In genomic region chr12:120539303-120539702, GRCh38 we compare ENCODE assay signal across 11 cellular contexts. TPM values are rescaled to one million over a fixed set of nuclear protein-coding genes. Genes with fewer than 3 reads are reported as not detected.
DNase-seq lines count a peak whose midpoint lies in the region; ATAC-seq, FAIRE-seq and TF ChIP-seq lines count a peak whose summit lies in the region.
"Had no signal": no experiment of that assay in that cellular context is flagged by ENCODE, and none has a peak within 500 bp of the region (broad histone marks: within the 10 kb centered on the region; RNA-seq: fewer than 3 reads in every experiment).

No MANE protein-coding gene starts in this region.

- H3K27ac ChIP-seq in GM12878 (ENCODE audit: control insufficient read depth, insufficient read depth), result no peak overlapping the region
- peak overlapping the region; percentile 76 to 77 for H3K27ac ChIP-seq in left lung
- peak overlapping the region; percentile 39 to 92 for H3K27ac ChIP-seq in uterus
- H3K27ac ChIP-seq: neural progenitor cell had no signal

- peaks cover 5% of the 10 kb centered on the region; the same call in 1 of the 2 replicates for H4K20me1 ChIP-seq in GM12878 (ENCODE audit: control insufficient read depth, insufficient read depth)

- TF ChIP-seq POLR2A in GM12878 (IDR thresholded peaks at IDR 0.05; ENCODE audit: low read depth, low read length) (no peak), uterus (IDR thresholded peaks at IDR 0.05) (no peak)

- no peak for TF ChIP-seq RAD21 in GM12878 (IDR thresholded peaks at IDR 0.05; ENCODE audit: insufficient read depth, low read depth, low read length)

- H3K4me1 ChIP-seq in GM12878 (ENCODE audit: control insufficient read depth, insufficient read depth, low read length) (peaks cover 21% of the 10 kb centered on the region), left lung (peaks cover 44 to 93% of the 10 kb centered on the region in 2 donors), uterus (peaks cover 15 to 17% of the 10 kb centered on the region in 2 donors)

- CTCF ChIA-PET in GM12878 (lab: Yijun Ruan, JAX), result interaction anchor here (0.9 to 2.4 kb wide), 4 partner anchors 10 to 108 kb away, joined by 3 to 10 read pairs (median 5); partner anchors contain the start of genes COQ5 and POP5

- peak; percentile 23 for DNase-seq in stimulated activated CD4-positive, alpha-beta T cell treated with anti-CD3 and anti-CD28 coated beads, Interleukin-1b, Interleukin-23, amount 100 ng/mL, for 48 hours
- DNase-seq in stimulated activated CD4-positive, alpha-beta T cell treated with anti-CD3 and anti-CD28 coated beads, Interleukin-2, amount 100 ng/mL, for 24 hours, result no peak
- DNase-seq in GM12878 (ENCODE audit: low read depth, low spot score) (no peak), left lung (no peak), uterus (no peak), ureter (ENCODE audit: low spot score) (no peak), NCI-H1105 treated with DMSO at 0.1 percent for 48 hours (lab: John Stamatoyannopoulos, UW) (no peak)
- DNase-seq: NCI-H1930 had no signal

- no peak overlapping the region for H2AFZ ChIP-seq in GM12878 (ENCODE audit: control insufficient read depth, low read depth, low read length)
- H2AFZ ChIP-seq: neural progenitor cell had no signal

- POLR2A ChIA-PET in GM12878 (lab: Charles Lee), result interaction anchor here (0.6 to 1.3 kb wide), 4 partner anchors 11 to 547 kb away, joined by 3 to 11 read pairs (median 6); partner anchors contain the start of gene COQ5

- TF ChIP-seq EP300 in GM12878 (IDR thresholded peaks at IDR 0.05; ENCODE audit: borderline replicate concordance in 1 of 2, control insufficient read depth in 1 of 2, low read depth in 2 of 2, low read length in 2 of 2), result no peak

- 0 out of 3 replicates have a peak, but pooled peaks have one; percentile 6 for ATAC-seq in GM12878
- ATAC-seq in left lung, result no peak
- ATAC-seq in GM21526 (IDR thresholded peaks at IDR 0.05; ENCODE audit: low FRiP score, unreplicated experiment), result no peak
- ATAC-seq: activated naive CD4-positive, alpha-beta T cell treated with anti-CD3 and anti-CD28 coated beads, Interleukin-2, amount 50 U/mL, for 72 hours had no signal

- no TSS peak for BruUV-seq in GM12878 (replicated peaks; lab: Mats Ljungman, UMichigan)

- no peaks in the 10 kb centered on the region for H3K9me3 ChIP-seq in GM12878 (replicated peaks; ENCODE audit: control insufficient read depth, insufficient read depth, low read length)
- no peaks in the 10 kb centered on the region for H3K9me3 ChIP-seq in left lung
- H3K9me3 ChIP-seq in uterus, result no peaks in the 10 kb centered on the region

- intact Hi-C loops in GM12878 (cut with micrococcal nuclease; ENCODE audit: unreplicated experiment) (no loop called here), left lung (cut with DNase I) (no loop called here), uterus (cut with DNase I; ENCODE audit: low total_unique reads) (no loop called here)

- H3K9ac ChIP-seq in GM12878 (ENCODE audit: control insufficient read depth, insufficient read depth, low read length), result no peak overlapping the region

- H3K4me2 ChIP-seq in GM12878 (ENCODE audit: control insufficient read depth, insufficient read depth), result peak overlapping the region; percentile 78
- H3K4me2 ChIP-seq: neural progenitor cell had no signal

- SMC1A ChIA-PET in GM12878 (lab: Charles Lee; ENCODE audit: uncharacterized antibody, unreplicated experiment), result interaction anchor here (0.7 to 1.7 kb wide), 5 partner anchors 21 to 110 kb away, joined by 3 to 4 read pairs (median 3); no protein-coding TSS in a partner anchor

- H3K4me3 ChIP-seq in GM12878 (peak overlapping the region; percentile 70), left lung (peak overlapping the region in 1 of 2 donors; percentile 99), uterus (no peak overlapping the region)
- H3K4me3 ChIP-seq: neural progenitor cell had no signal

- H3K79me2 ChIP-seq in GM12878 (ENCODE audit: control insufficient read depth, insufficient read depth, low read length), result peaks cover 87% of the 10 kb centered on the region

- H3K27me3 ChIP-seq in GM12878 (replicated peaks in 1 of 2; ENCODE audit: control insufficient read depth in 2 of 2, insufficient read depth in 2 of 2, low read length in 1 of 2) (no peaks in the 10 kb centered on the region), left lung (no peaks in the 10 kb centered on the region), uterus (no peaks in the 10 kb centered on the region)
- H3K27me3 ChIP-seq: neural progenitor cell had no signal

- no peak for FAIRE-seq in GM12878 (lab: Jason Lieb, UNC)

- in situ Hi-C loops in GM12878 (cut with MboI), result no loop called here

- TF ChIP-seq CTCF in GM12878 (IDR thresholded peaks at IDR 0.05 in 2 of 3, conservative IDR thresholded peaks at IDR 0.05 in 1 of 3; ENCODE audit: control insufficient read depth in 2 of 3, extremely low read depth in 1 of 3, insufficient read depth in 1 of 3, low read depth in 3 of 3, low read length in 3 of 3) (no peak), left lung (IDR thresholded peaks at IDR 0.05) (no peak), uterus (IDR thresholded peaks at IDR 0.05) (no peak)

- RAD21 ChIA-PET in GM12878 (lab: Charles Lee; ENCODE audit: unreplicated experiment), result no interaction called here

- H3K36me3 ChIP-seq in GM12878 (ENCODE audit: control insufficient read depth in 2 of 2, insufficient read depth in 2 of 2, low read length in 1 of 2), result peaks cover 3 to 21% of the 10 kb centered on the region in 2 experiments
- H3K36me3 ChIP-seq in left lung, result peaks cover 0 to 16% of the 10 kb centered on the region in 2 donors
- no peaks in the 10 kb centered on the region for H3K36me3 ChIP-seq in uterus
- H3K36me3 ChIP-seq: neural progenitor cell had no signal

- WGBS in GM12878 (ENCODE audit: insufficient coverage, insufficient replicate concordance, low lambda C conversion rate, missing lambda C conversion rate), result 9% methylated on average over 1 of the region's 1 CpG

RNA-seq across cellular contexts. Expression of gene RNF10, which starts 5.1 kb away (rescaled TPM):
- total RNA-seq in GM12878 (2013; cell fraction: nucleolus; rRNA removed), result 154 and 205 TPM in 2 replicates
- total RNA-seq in GM12878 (2014; rRNA removed) (39.6 and 48.2 TPM in 2 replicates), GM12878 (2014; rRNA removed; fragmentation: Illumina TruSeq; extraction: Trizol) (43.9 and 52.5 TPM in 2 replicates), GM12878 (2021) (118 and 127 TPM in 2 replicates), left lung (100 to 1,000 TPM; 208 to 218 TPM), uterus (100 to 1,000 TPM in 2 of 4 donors, 10 to 100 TPM in 2; 53.8 to 169 (median 103) TPM), ureter (236 TPM)
- 117 TPM for polyA plus RNA-seq in GM12878 (2011; ENCODE audit: low read depth)
- polyA plus RNA-seq in GM12878 (2011; rRNA removed) (64.4 and 70.8 TPM in 2 replicates), GM12878 (2014; fragmentation: Illumina TruSeq; extraction: Trizol) (91.2 and 98.5 TPM in 2 replicates), GM12878 (2014; fragmentation: Nextera tagmentation; extraction: Ambion mirVana) (10 to 100 TPM; 55.3 to 58.3 TPM), GM12878 (2014; rRNA removed) (56.5 and 57.1 TPM in 2 replicates), GM12878 (2016; fragmentation: Nextera tagmentation; extraction: Ambion mirVana) (100 to 1,000 TPM; 109 to 116 TPM)
- 58.1 and 78.0 TPM in 2 replicates for polyA plus RNA-seq in GM12878 (2011; cell fraction: cytosol; rRNA removed)
- 78.8 and 95.4 TPM in 2 replicates for polyA plus RNA-seq in GM12878 (2011; cell fraction: nucleus; rRNA removed)
- 94.3 and 111 TPM in 2 replicates for polyA plus RNA-seq in GM12878 (2012)
- polyA minus RNA-seq in GM12878 (2011; rRNA and poly(A)+ RNA removed), result 170 and 195 TPM in 2 replicates
- 47.6 and 72.4 TPM in 2 replicates for polyA minus RNA-seq in GM12878 (2011; cell fraction: cytosol; rRNA and poly(A)+ RNA removed)
- 36.5 and 53.0 TPM in 2 replicates for polyA minus RNA-seq in GM12878 (2011; cell fraction: nucleus; rRNA and poly(A)+ RNA removed)

RNA-seq across cellular contexts. Expression of gene COQ5, which starts 10.3 kb away (rescaled TPM):
- total RNA-seq in GM12878 (2013; cell fraction: nucleolus; rRNA removed), result 7.3 and 7.8 TPM in 2 replicates
- 43.2 and 47.8 TPM in 2 replicates for total RNA-seq in GM12878 (2014; rRNA removed)
- total RNA-seq in GM12878 (2014; rRNA removed; fragmentation: Illumina TruSeq; extraction: Trizol), result 35.6 and 38.6 TPM in 2 replicates
- 30.0 and 32.1 TPM in 2 replicates for total RNA-seq in GM12878 (2021)
- 27.7 TPM for polyA plus RNA-seq in GM12878 (2011; ENCODE audit: low read depth)
- 50.2 and 66.1 TPM in 2 replicates for polyA plus RNA-seq in GM12878 (2011; rRNA removed)
- polyA plus RNA-seq in GM12878 (2011; cell fraction: cytosol; rRNA removed), result 21.2 and 24.5 TPM in 2 replicates
- 14.0 and 14.8 TPM in 2 replicates for polyA plus RNA-seq in GM12878 (2011; cell fraction: nucleus; rRNA removed)
- 32.5 and 37.3 TPM in 2 replicates for polyA plus RNA-seq in GM12878 (2012)
- polyA plus RNA-seq in GM12878 (2014; fragmentation: Illumina TruSeq; extraction: Trizol), result 38.0 and 38.1 TPM in 2 replicates
- polyA plus RNA-seq in GM12878 (2014; fragmentation: Nextera tagmentation; extraction: Ambion mirVana), result 10 to 100 TPM; 24.8 to 32.8 TPM
- polyA plus RNA-seq in GM12878 (2014; rRNA removed), result 30.4 and 37.6 TPM in 2 replicates
- 10 to 100 TPM; 66.1 to 69.3 TPM for polyA plus RNA-seq in GM12878 (2016; fragmentation: Nextera tagmentation; extraction: Ambion mirVana)
- 17.8 and 19.7 TPM in 2 replicates for polyA minus RNA-seq in GM12878 (2011; rRNA and poly(A)+ RNA removed)
- 8.3 and 12.7 TPM in 2 replicates for polyA minus RNA-seq in GM12878 (2011; cell fraction: cytosol; rRNA and poly(A)+ RNA removed)
- 3.7 and 6.5 TPM in 2 replicates for polyA minus RNA-seq in GM12878 (2011; cell fraction: nucleus; rRNA and poly(A)+ RNA removed)
- total RNA-seq in left lung, result 10 to 100 TPM; 23.1 to 27.9 TPM
- total RNA-seq in uterus, result 100 to 1,000 TPM in 1 of 4 donors, 10 to 100 TPM in 3; 18.5 to 117 (median 25.9) TPM
- 28.8 TPM for total RNA-seq in ureter

RNA-seq across cellular contexts. Expression of gene POP5, which starts 41.9 kb away (rescaled TPM):
- total RNA-seq in GM12878 (2013; cell fraction: nucleolus; rRNA removed), result 52.1 and 61.3 TPM in 2 replicates
- total RNA-seq in GM12878 (2014; rRNA removed) (64.6 and 73.9 TPM in 2 replicates), GM12878 (2014; rRNA removed; fragmentation: Illumina TruSeq; extraction: Trizol) (50.3 and 51.0 TPM in 2 replicates), GM12878 (2021) (52.8 and 59.2 TPM in 2 replicates), left lung (10 to 100 TPM; 37.9 to 40.6 TPM), uterus (10 to 100 TPM in 2 of 4 donors, 1 to 10 TPM in 1, under 1 TPM in 1; 0.59 to 32.2 (median 18.0) TPM), ureter (54.6 TPM)
- polyA plus RNA-seq in GM12878 (2011; ENCODE audit: low read depth), result 49.5 TPM
- polyA plus RNA-seq in GM12878 (2011; rRNA removed) (75.2 and 85.6 TPM in 2 replicates), GM12878 (2014; fragmentation: Illumina TruSeq; extraction: Trizol) (39.7 and 50.9 TPM in 2 replicates), GM12878 (2014; fragmentation: Nextera tagmentation; extraction: Ambion mirVana) (100 to 1,000 TPM; 217 to 234 TPM), GM12878 (2014; rRNA removed) (69.0 and 81.8 TPM in 2 replicates), GM12878 (2016; fragmentation: Nextera tagmentation; extraction: Ambion mirVana) (100 to 1,000 TPM; 138 to 148 TPM)
- polyA plus RNA-seq in GM12878 (2011; cell fraction: cytosol; rRNA removed), result 96.7 and 104 TPM in 2 replicates
- polyA plus RNA-seq in GM12878 (2011; cell fraction: nucleus; rRNA removed), result 62.5 and 70.9 TPM in 2 replicates
- polyA plus RNA-seq in GM12878 (2012), result 44.6 and 45.2 TPM in 2 replicates
- polyA minus RNA-seq in GM12878 (2011; rRNA and poly(A)+ RNA removed), result 44.5 and 53.5 TPM in 2 replicates
- 15.4 and 22.2 TPM in 2 replicates for polyA minus RNA-seq in GM12878 (2011; cell fraction: cytosol; rRNA and poly(A)+ RNA removed)
- 23.5 and 41.2 TPM in 2 replicates for polyA minus RNA-seq in GM12878 (2011; cell fraction: nucleus; rRNA and poly(A)+ RNA removed)

RNA-seq across cellular contexts. Expression of gene DYNLL1, which starts 43.4 kb away (rescaled TPM):
- total RNA-seq in GM12878 (2013; cell fraction: nucleolus; rRNA removed), result 40.6 and 44.1 TPM in 2 replicates
- total RNA-seq in GM12878 (2014; rRNA removed) (217 and 280 TPM in 2 replicates), GM12878 (2014; rRNA removed; fragmentation: Illumina TruSeq; extraction: Trizol) (341 and 355 TPM in 2 replicates), GM12878 (2021) (239 and 249 TPM in 2 replicates), left lung (100 to 1,000 TPM; 342 to 352 TPM), uterus (100 to 1,000 TPM; 239 to 457 (median 291) TPM), ureter (313 TPM)
- polyA plus RNA-seq in GM12878 (2011; ENCODE audit: low read depth), result 278 TPM
- polyA plus RNA-seq in GM12878 (2011; rRNA removed) (366 and 389 TPM in 2 replicates), GM12878 (2014; fragmentation: Illumina TruSeq; extraction: Trizol) (351 and 393 TPM in 2 replicates), GM12878 (2014; fragmentation: Nextera tagmentation; extraction: Ambion mirVana) (100 to 1,000 TPM; 744 to 796 TPM), GM12878 (2014; rRNA removed) (342 and 435 TPM in 2 replicates), GM12878 (2016; fragmentation: Nextera tagmentation; extraction: Ambion mirVana) (100 to 1,000 TPM; 586 to 593 TPM)
- 326 and 330 TPM in 2 replicates for polyA plus RNA-seq in GM12878 (2011; cell fraction: cytosol; rRNA removed)
- polyA plus RNA-seq in GM12878 (2011; cell fraction: nucleus; rRNA removed), result 212 and 217 TPM in 2 replicates
- 234 and 299 TPM in 2 replicates for polyA plus RNA-seq in GM12878 (2012)
- 73.6 and 113 TPM in 2 replicates for polyA minus RNA-seq in GM12878 (2011; rRNA and poly(A)+ RNA removed)
- polyA minus RNA-seq in GM12878 (2011; cell fraction: cytosol; rRNA and poly(A)+ RNA removed), result 63.4 and 68.0 TPM in 2 replicates
- polyA minus RNA-seq in GM12878 (2011; cell fraction: nucleus; rRNA and poly(A)+ RNA removed), result 38.3 and 49.9 TPM in 2 replicates
